21 cellular contexts compared by ENCODE assay signal in genomic region chr12:22797686-22798085, GRCh38.
A peak's percentile ranks its signal among the peaks of the same experiment; 100 is the strongest.
DNase-seq lines count a peak whose midpoint lies in the region; ATAC-seq and TF ChIP-seq lines count a peak whose summit lies in the region.
"Had no signal": no experiment of that assay in that cellular context is flagged by ENCODE, and none has a peak within 500 bp of the region (broad histone marks: within the 10 kb centered on the region; RNA-seq: fewer than 3 reads in every experiment).

No MANE protein-coding gene starts in this region.

- no peak overlapping the region for H3K4me3 ChIP-seq in NB4 (ENCODE audit: low read depth, low read length)
- H3K4me3 ChIP-seq: A549, BLaER1, PC-9 had no signal

- intact Hi-C loops in posterior vena cava (cut with DNase I), result no loop called here

- ATAC-seq in HG03108 (IDR thresholded peaks at IDR 0.05; ENCODE audit: unreplicated experiment) (no peak), GM18505 (IDR thresholded peaks at IDR 0.05; ENCODE audit: unreplicated experiment) (no peak)
- ATAC-seq: A549, T-helper 17 cell had no signal

- no peak for TF ChIP-seq CTCF in NB4 (IDR thresholded peaks at IDR 0.05; ENCODE audit: low read depth, low read length)

- TF ChIP-seq POLR2A in NB4 (IDR thresholded peaks at IDR 0.05; ENCODE audit: extremely low read depth, insufficient read length), result no peak
- no peak for TF ChIP-seq POLR2A in GM18505 (IDR thresholded peaks at IDR 0.05; ENCODE audit: borderline replicate concordance, extremely low read depth, insufficient read depth, insufficient read length)

- DNase-seq in CD1c-positive myeloid dendritic cell (ENCODE audit: extremely low spot score), result peak; percentile 4
- DNase-seq in NB4 (ENCODE audit: low read depth), result peak; percentile 52
- DNase-seq in OCI-M1 (lab: John Stamatoyannopoulos, UW), result peak; percentile 74
- DNase-seq in left kidney (ENCODE audit: low read depth, low spot score), result peak; percentile 11
- DNase-seq in stimulated activated CD4-positive, alpha-beta T cell treated with anti-CD3 and anti-CD28 coated beads, Interleukin-4, amount 100 ng/mL, for 24 hours, result no peak
- DNase-seq in posterior vena cava (ENCODE audit: low spot score), result no peak
- DNase-seq: CD8-positive, alpha-beta memory T cell; DMS79; H7; HFFc6; NCI-H1048; NCI-H1436; NCI-H2029; NCI-H345; NCI-H526 treated with DMSO at 0.1 percent for 48 hours; PC-9; T-helper 17 cell had no signal

Comparison
In these comparisons a context has a peak if more than half of its experiments do, and no peak if none do; other contexts are left out.
1. DNase-seq: peak in CD1c-positive myeloid dendritic cell (single experiment), NB4 (single experiment), OCI-M1 (single experiment) and left kidney (single experiment); none in stimulated activated CD4-positive, alpha-beta T cell treated with anti-CD3 and anti-CD28 coated beads, Interleukin-4, amount 100 ng/mL, for 24 hours (single experiment) and posterior vena cava (single experiment).